In genomic region chr2:176826356-176826755, GRCh38 we compare ENCODE assay signal across 25 cellular contexts.
DNase-seq lines count a peak whose midpoint lies in the region; ATAC-seq, FAIRE-seq and TF ChIP-seq lines count a peak whose summit lies in the region.
"Had no signal": no experiment of that assay in that cellular context is flagged by ENCODE, and none has a peak within 500 bp of the region (broad histone marks: within the 10 kb centered on the region; RNA-seq: fewer than 3 reads in every experiment).

No MANE protein-coding gene starts in this region.

- H3K4me1 ChIP-seq in HepG2 (ENCODE audit: insufficient read depth, low read length): no peaks in the 10 kb centered on the region
- no peaks in the 10 kb centered on the region for H3K4me1 ChIP-seq in right lobe of liver
- H3K4me1 ChIP-seq: ascending aorta, left ventricle myocardium inferior, upper lobe of right lung had no signal

- H4K20me1 ChIP-seq in HepG2 (ENCODE audit: insufficient read depth, low read length): no peaks in the 10 kb centered on the region

- POLR2A ChIA-PET in HepG2 (lab: Yijun Ruan, JAX): no interaction called here

- 10% methylated on average over 2 of the region's 2 CpGs for WGBS in HepG2 (ENCODE audit: low lambda C conversion rate)
- 43% methylated on average over 2 of the region's 2 CpGs for whole genome bisulfite sequencing in right lobe of liver (ENCODE audit: insufficient coverage, low coverage, low lambda C conversion rate, missing lambda C conversion rate)

- H3K9me3 ChIP-seq in HepG2 (ENCODE audit: low read length) (no peaks in the 10 kb centered on the region), right lobe of liver (no peaks in the 10 kb centered on the region)
- H3K9me3 ChIP-seq: ascending aorta, left ventricle myocardium inferior, upper lobe of right lung had no signal

- H3K4me1 Mint-ChIP-seq in activated naive CD8-positive, alpha-beta T cell treated with anti-CD3 and anti-CD28 coated beads, Interleukin-2, amount 50 U/mL, for 24 hours: peaks cover 56% of the 10 kb centered on the region

- peaks cover 0 to 18% of the 10 kb centered on the region in 2 experiments; a peak in 4 of 5 replicates for H3K27me3 ChIP-seq in HepG2 (ENCODE audit: control insufficient read depth in 1 of 2, insufficient read depth in 2 of 2, low read length in 2 of 2)
- peaks cover 0 to 4% of the 10 kb centered on the region in 2 donors for H3K27me3 ChIP-seq in right lobe of liver
- H3K27me3 ChIP-seq: ascending aorta had no signal

- H3K79me2 ChIP-seq in HepG2 (ENCODE audit: insufficient read depth, low read length): no peaks in the 10 kb centered on the region

- H3K27me3 Mint-ChIP-seq in activated naive CD8-positive, alpha-beta T cell treated with anti-CD3 and anti-CD28 coated beads, Interleukin-2, amount 50 U/mL, for 24 hours: peaks cover 1% of the 10 kb centered on the region

- H3K27ac Mint-ChIP-seq in activated naive CD8-positive, alpha-beta T cell treated with anti-CD3 and anti-CD28 coated beads, Interleukin-2, amount 50 U/mL, for 24 hours: peak overlapping the region; percentile 87
- H3K27ac Mint-ChIP-seq: GM23338 had no signal

- TF ChIP-seq EP300 in HepG2 (IDR thresholded peaks at IDR 0.05; ENCODE audit: low read depth in 2 of 2, low read length in 2 of 2) (no peak), HepG2 (CRISPR knock-in tag; IDR thresholded peaks at IDR 0.05; ENCODE audit: borderline replicate concordance) (no peak)

- no peak for DNase-seq in activated CD4-positive, CD25-positive, alpha-beta regulatory T cell (lab: John Stamatoyannopoulos, UW)
- no peak for DNase-seq in HepG2 (ENCODE audit: low spot score)
- DNase-seq in right lobe of liver: no peak
- no peak for DNase-seq in activated naive CD8-positive, alpha-beta T cell treated with anti-CD3 and anti-CD28 coated beads, Interleukin-2, amount 50 U/mL, for 24 hours
- DNase-seq in SIG-M5 treated with dmso at 0.1 percent for 504 hours (lab: John Stamatoyannopoulos, UW; ENCODE audit: unreplicated experiment): no peak
- DNase-seq in anterior cingulate cortex (lab: John Stamatoyannopoulos, UW): no peak
- DNase-seq: 8988T; activated CD8-positive, alpha-beta memory T cell treated with anti-CD3 and anti-CD28 coated beads for 24 hours; activated effector memory CD4-positive, alpha-beta T cell treated with Interleukin-2 at 50 U/mL for 16 hours; dermis blood vessel endothelial cell; GF-D8; left ventricle myocardium inferior; NCI-H2171; NCI-H524; occipital lobe; SIG-M5; substantia nigra; upper lobe of right lung had no signal

- H3K36me3 ChIP-seq in HepG2 (replicated peaks in 1 of 2; ENCODE audit: control insufficient read depth in 1 of 2, insufficient read depth in 2 of 2, low read length in 2 of 2) (no peaks in the 10 kb centered on the region), right lobe of liver (no peaks in the 10 kb centered on the region)
- H3K36me3 ChIP-seq: ascending aorta, left ventricle myocardium inferior, upper lobe of right lung had no signal

- no peak for FAIRE-seq in HepG2 (lab: Jason Lieb, UNC)
- FAIRE-seq: islet of Langerhans had no signal

- in situ Hi-C loops in HepG2 (cut with HindIII; ENCODE audit: extremely low pct_ligation_motif_present, low pct_unique_long_range_greater_than_20kb): loop anchor here (10.0 kb wide), 1 partner anchor 318 kb away; no protein-coding TSS in a partner anchor

- no peak overlapping the region for H2AFZ ChIP-seq in HepG2 (ENCODE audit: low read length)
- H2AFZ ChIP-seq: GM23338 had no signal

- TF ChIP-seq POLR2A in HepG2 (IDR thresholded peaks at IDR 0.05; ENCODE audit: insufficient read depth in 1 of 2, low read depth in 2 of 2, low read length in 2 of 2) (no peak), right lobe of liver (IDR thresholded peaks at IDR 0.05) (no peak)

- no peak for TF ChIP-seq RAD21 in HepG2 (CRISPR knock-in tag; IDR thresholded peaks at IDR 0.05)

- TF ChIP-seq CTCF in HepG2 (CRISPR knock-in tag; IDR thresholded peaks at IDR 0.05) (no peak), right lobe of liver (IDR thresholded peaks at IDR 0.05) (no peak)

- intact Hi-C loops in HepG2 (cut with micrococcal nuclease; ENCODE audit: unreplicated experiment): no loop called here
- intact Hi-C loops in right lobe of liver (cut with DNase I): no loop called here

- no peaks in the 10 kb centered on the region for H3K36me3 Mint-ChIP-seq in activated naive CD8-positive, alpha-beta T cell treated with anti-CD3 and anti-CD28 coated beads, Interleukin-2, amount 50 U/mL, for 24 hours (ENCODE audit: low read depth)

- no peak overlapping the region for H3K4me3 ChIP-seq in HepG2 (replicated peaks in 1 of 3; ENCODE audit: insufficient read depth in 1 of 3, low read depth in 2 of 3, low read length in 3 of 3)
- no peak overlapping the region for H3K4me3 ChIP-seq in right lobe of liver
- H3K4me3 ChIP-seq: ascending aorta, GM23338, left ventricle myocardium inferior, upper lobe of right lung had no signal

- no peak overlapping the region for H3K9ac ChIP-seq in HepG2 (ENCODE audit: insufficient read depth, low read depth, low read length)
- H3K9ac ChIP-seq: KMS-11 had no signal

- peak overlapping the region; percentile 55 for H3K4me3 Mint-ChIP-seq in activated naive CD8-positive, alpha-beta T cell treated with anti-CD3 and anti-CD28 coated beads, Interleukin-2, amount 50 U/mL, for 24 hours
- H3K4me3 Mint-ChIP-seq: GM23338 had no signal

- ATAC-seq in activated CD4-positive, CD25-positive, alpha-beta regulatory T cell treated with anti-CD3 and anti-CD28 coated beads, Interleukin-2, amount 50 U/mL, for 24 hours: peak; percentile 75 to 83
- ATAC-seq in HepG2 (no peak), right lobe of liver (no peak), HG02973 (IDR thresholded peaks at IDR 0.05; ENCODE audit: unreplicated experiment) (no peak)
- ATAC-seq in activated naive CD8-positive, alpha-beta T cell treated with anti-CD3 and anti-CD28 coated beads, Interleukin-2, amount 50 U/mL, for 24 hours: peak; percentile 95
- ATAC-seq: GM23338, Panc1, upper lobe of right lung had no signal

- no TSS peak for BruUV-seq in HepG2 (replicated peaks; lab: Mats Ljungman, UMichigan)

- no peak overlapping the region for H3K27ac ChIP-seq in HepG2 (ENCODE audit: extremely low read length, insufficient read depth, low read length)
- no peak overlapping the region for H3K27ac ChIP-seq in right lobe of liver
- H3K27ac ChIP-seq: ascending aorta, KMS-11, left ventricle myocardium inferior, upper lobe of right lung had no signal

- H3K4me2 ChIP-seq in HepG2 (ENCODE audit: low read depth, low read length): no peak overlapping the region
- H3K4me2 ChIP-seq: GM23338, KMS-11 had no signal

- no peaks in the 10 kb centered on the region for H3K9me3 Mint-ChIP-seq in activated naive CD8-positive, alpha-beta T cell treated with anti-CD3 and anti-CD28 coated beads, Interleukin-2, amount 50 U/mL, for 24 hours
- H3K9me3 Mint-ChIP-seq: GM23338 had no signal

- CTCF ChIA-PET in HepG2 (lab: Yijun Ruan, JAX; ENCODE audit: low intra/inter-chr PET ratio, low total read pairs): no interaction called here

TF ChIP-seq in HepG2, 621 proteins besides CTCF, POLR2A, EP300 and RAD21:
- TF ChIP-seq ATF7 (IDR thresholded peaks at IDR 0.05): peak; percentile 33; the same call in 1 of the 2 replicates
- TF ChIP-seq ATF7 (CRISPR knock-in tag; IDR thresholded peaks at IDR 0.05): no peak
- TF ChIP-seq ISL2 (CRISPR knock-in tag; IDR thresholded peaks at IDR 0.05): no peak

Comparison
In these comparisons a context has a peak if more than half of its experiments do, and no peak if none do; other contexts are left out.
1. ATAC-seq: peak in activated CD4-positive, CD25-positive, alpha-beta regulatory T cell treated with anti-CD3 and anti-CD28 coated beads, Interleukin-2, amount 50 U/mL, for 24 hours (2 of 2) and activated naive CD8-positive, alpha-beta T cell treated with anti-CD3 and anti-CD28 coated beads, Interleukin-2, amount 50 U/mL, for 24 hours (single experiment); none in HepG2 (single experiment), right lobe of liver (0 of 4) and HG02973 (single experiment).